In genomic region chr16:27241658-27242057, GRCh38 we compare ENCODE assay signal across 13 cellular contexts. TPM values are rescaled to one million over a fixed set of nuclear protein-coding genes. Genes with fewer than 3 reads are reported as not detected.
A peak's percentile ranks its signal among the peaks of the same experiment; 100 is the strongest.
DNase-seq lines count a peak whose midpoint lies in the region; ATAC-seq and TF ChIP-seq lines count a peak whose summit lies in the region.
"Had no signal": no experiment of that assay in that cellular context is flagged by ENCODE, and none has a peak within 500 bp of the region (broad histone marks: within the 10 kb centered on the region; RNA-seq: fewer than 3 reads in every experiment).

No MANE protein-coding gene starts in this region.

- H3K4me1 ChIP-seq in heart left ventricle, result peaks cover 2 to 85% (median 52%) of the 10 kb centered on the region in 12 donors
- peaks cover 71% of the 10 kb centered on the region for H3K4me1 ChIP-seq in upper lobe of right lung

- H3K9me3 Mint-ChIP-seq in natural killer cell treated with Interleukin-12 subunit alpha and Interleukin-12 subunit beta and Interleukin-15 and Interleukin-18, amount 100 ng/mL, for 72 hours, result no peaks in the 10 kb centered on the region
- H3K9me3 Mint-ChIP-seq: activated T-cell treated with anti-CD3 and anti-CD28 coated beads, Interleukin-2, amount 50 U/mL, for 4 hours; naive B cell had no signal

- H3K36me3 Mint-ChIP-seq in natural killer cell treated with Interleukin-12 subunit alpha and Interleukin-12 subunit beta and Interleukin-15 and Interleukin-18, amount 100 ng/mL, for 72 hours, result no peaks in the 10 kb centered on the region

- WGBS in heart left ventricle, 4 donors, result 73 to 78% (median 75%) methylated on average over 13 of the region's 13 CpGs

- peak overlapping the region; percentile 85 to 93 for H3K27ac Mint-ChIP-seq in natural killer cell treated with Interleukin-12 subunit alpha and Interleukin-12 subunit beta and Interleukin-15 and Interleukin-18, amount 100 ng/mL, for 72 hours

- H3K4me3 ChIP-seq in heart left ventricle (no peak overlapping the region), coronary artery (peak overlapping the region; percentile 7), upper lobe of right lung (no peak overlapping the region)

- TF ChIP-seq CTCF in heart left ventricle (IDR thresholded peaks at IDR 0.05) (no peak), coronary artery (IDR thresholded peaks at IDR 0.05) (no peak), upper lobe of right lung (IDR thresholded peaks at IDR 0.05) (no peak)

- no peak for TF ChIP-seq POLR2A in heart left ventricle (IDR thresholded peaks at IDR 0.05)

- H3K4me1 Mint-ChIP-seq in natural killer cell treated with Interleukin-12 subunit alpha and Interleukin-12 subunit beta and Interleukin-15 and Interleukin-18, amount 100 ng/mL, for 72 hours (ENCODE audit: low read depth in 2 of 2), result peaks cover 62 to 65% of the 10 kb centered on the region in 2 donors

- intact Hi-C loops in heart left ventricle (cut with DNase I) (loop anchor here in 3 of 10 donors (2.0 to 10.0 kb wide), 4 partner anchors 73 to 121 kb away; partner anchors contain the start of gene IL4R (in 1 of the 3)), left cardiac atrium (cut with DNase I) (no loop called here), upper lobe of right lung (cut with DNase I) (no loop called here)

- no peaks in the 10 kb centered on the region for H3K27me3 Mint-ChIP-seq in natural killer cell treated with Interleukin-12 subunit alpha and Interleukin-12 subunit beta and Interleukin-15 and Interleukin-18, amount 100 ng/mL, for 72 hours
- H3K27me3 Mint-ChIP-seq: naive B cell had no signal

- H3K4me3 Mint-ChIP-seq in natural killer cell treated with Interleukin-12 subunit alpha and Interleukin-12 subunit beta and Interleukin-15 and Interleukin-18, amount 100 ng/mL, for 72 hours, result peak overlapping the region; percentile 6
- H3K4me3 Mint-ChIP-seq: activated T-cell treated with anti-CD3 and anti-CD28 coated beads, Interleukin-2, amount 50 U/mL, for 4 hours had no signal

- H3K27ac ChIP-seq in heart left ventricle, result peak overlapping the region in 9 of 12 donors; percentile 0 to 82 (median 66)
- peak overlapping the region; percentile 73 to 92 for H3K27ac ChIP-seq in coronary artery
- peak overlapping the region; percentile 83 for H3K27ac ChIP-seq in upper lobe of right lung
- H3K27ac ChIP-seq: C4-2B had no signal

- H3K36me3 ChIP-seq in heart left ventricle, result no peaks in the 10 kb centered on the region
- H3K36me3 ChIP-seq in upper lobe of right lung, result no peaks in the 10 kb centered on the region

- H3K27me3 ChIP-seq in heart left ventricle, result no peaks in the 10 kb centered on the region
- no peaks in the 10 kb centered on the region for H3K27me3 ChIP-seq in upper lobe of right lung

- DNase-seq in heart left ventricle (no peak), left cardiac atrium (no peak), coronary artery (ENCODE audit: low spot score) (no peak), upper lobe of right lung (peak; percentile 42), NOMO-1 treated with DMSO at 0.1 percent for 48 hours (lab: John Stamatoyannopoulos, UW; ENCODE audit: unreplicated experiment) (no peak), iPS-NIHi7 (ENCODE audit: extremely low spot score) (no peak), activated gamma-delta T cell treated with Interleukin-2 at 50 U/mL for 16 hours (no peak)
- no peak for DNase-seq in natural killer cell treated with Interleukin-12 subunit alpha and Interleukin-12 subunit beta and Interleukin-15 and Interleukin-18, amount 100 ng/mL, for 72 hours (ENCODE audit: low spot score)
- DNase-seq: activated T-cell treated with anti-CD3 and anti-CD28 coated beads, Interleukin-2, amount 50 U/mL, for 4 hours; naive B cell; NCI-H1436 treated with DMSO at 0.1 percent for 48 hours; NK-92 treated with Interleukin-12 subunit alpha and Interleukin-12 subunit beta, amount 100 ng/mL, for 24 hours had no signal

- ATAC-seq in heart left ventricle (no peak), left cardiac atrium (no peak), upper lobe of right lung (no peak)
- ATAC-seq in natural killer cell treated with Interleukin-12 subunit alpha and Interleukin-12 subunit beta and Interleukin-15 and Interleukin-18, amount 100 ng/mL, for 72 hours, result no peak
- ATAC-seq: activated T-cell treated with anti-CD3 and anti-CD28 coated beads, Interleukin-2, amount 50 U/mL, for 4 hours had no signal

- H3K9me3 ChIP-seq in heart left ventricle (no peaks in the 10 kb centered on the region), upper lobe of right lung (no peaks in the 10 kb centered on the region)

RNA-seq across cellular contexts. Expression of gene NSMCE1, which starts 26.9 kb away (rescaled TPM):
- total RNA-seq in heart left ventricle (10 to 100 TPM; 29.6 to 48.7 (median 36.8) TPM), left cardiac atrium (10 to 100 TPM; 31.5 to 32.6 TPM), upper lobe of right lung (49.2 TPM)
- 10 to 100 TPM; 38.2 to 40.1 TPM for polyA plus RNA-seq in heart left ventricle
- total RNA-seq in natural killer cell treated with Interleukin-12 subunit alpha and Interleukin-12 subunit beta and Interleukin-15 and Interleukin-18, amount 100 ng/mL, for 72 hours, result 10 to 100 TPM; 37.7 to 50.4 TPM

RNA-seq across cellular contexts. Expression of gene KDM8, which starts 38.3 kb away (rescaled TPM):
- 1 to 10 TPM; 2.0 to 8.4 (median 3.5) TPM for total RNA-seq in heart left ventricle
- polyA plus RNA-seq in heart left ventricle, result 1 to 10 TPM; 1.4 to 3.9 TPM
- 1 to 10 TPM; 3.0 to 4.2 TPM for total RNA-seq in left cardiac atrium
- total RNA-seq in natural killer cell treated with Interleukin-12 subunit alpha and Interleukin-12 subunit beta and Interleukin-15 and Interleukin-18, amount 100 ng/mL, for 72 hours, result 10 to 100 TPM in 1 of 2 donors, 1 to 10 TPM in 1; 7.3 to 12.0 TPM
- 6.1 TPM for total RNA-seq in upper lobe of right lung
